10 cellular contexts compared by ENCODE assay signal in the genomic region with DNA sequence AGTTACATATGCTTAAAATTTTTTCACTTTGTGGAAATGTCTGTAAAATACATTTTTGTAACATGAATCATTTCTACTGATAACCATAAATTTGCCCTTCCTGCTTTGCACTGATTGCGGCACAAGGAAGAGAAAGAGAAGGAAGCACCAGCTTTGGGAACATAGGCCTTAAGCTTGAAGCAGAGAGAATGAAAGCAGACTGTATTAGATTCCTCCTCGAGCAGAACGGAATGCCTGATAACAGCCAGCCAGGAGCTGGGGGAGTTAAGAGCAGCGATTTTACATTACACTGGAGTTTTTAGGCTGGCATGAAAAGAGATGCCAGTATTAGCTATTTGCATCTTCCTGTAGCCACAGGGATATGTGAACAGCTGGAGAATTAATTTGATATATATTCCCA. TPM values are rescaled to one million over a fixed set of nuclear protein-coding genes. Genes with fewer than 3 reads are reported as not detected.
DNase-seq lines count a peak whose midpoint lies in the region; ATAC-seq, FAIRE-seq and TF ChIP-seq lines count a peak whose summit lies in the region.
"Had no signal": no experiment of that assay in that cellular context is flagged by ENCODE, and none has a peak within 500 bp of the region (broad histone marks: within the 10 kb centered on the region; RNA-seq: fewer than 3 reads in every experiment).

No MANE protein-coding gene starts in this region.

- intact Hi-C loops in colonic mucosa (cut with DNase I) (no loop called here), left colon (cut with DNase I, micrococcal nuclease) (no loop called here)

- peak overlapping the region in 1 of 2 donors; percentile 57 for H3K9ac ChIP-seq in colonic mucosa (ENCODE audit: low read depth in 2 of 2, low read length in 2 of 2)

- no peaks in the 10 kb centered on the region for H3K27me3 ChIP-seq in colonic mucosa
- no peaks in the 10 kb centered on the region for H3K27me3 ChIP-seq in small intestine (ENCODE audit: control insufficient read depth in 2 of 2, insufficient read depth in 2 of 2, low read length in 2 of 2)

- no peak for FAIRE-seq in small intestine (lab: Jason Lieb, UNC)
- FAIRE-seq in H54 (lab: Jason Lieb, UNC), result no peak

- no peak for TF ChIP-seq POLR2A in H54 (IDR thresholded peaks at IDR 0.05; ENCODE audit: low read depth, low read length)

- H3K27ac ChIP-seq in colonic mucosa, result peak overlapping the region; percentile 45
- peak overlapping the region in 1 of 2 donors; percentile 45 for H3K27ac ChIP-seq in small intestine (ENCODE audit: low read depth in 1 of 2, low read length in 1 of 2)

- DNase-seq in LHCN-M2 (ENCODE audit: low read depth) (peak; percentile 76), colonic mucosa (no peak), left colon (no peak), small intestine (peak; percentile 57), GM10266 (ENCODE audit: extremely low spot score) (no peak), NCI-H1105 treated with DMSO at 0.1 percent for 48 hours (lab: John Stamatoyannopoulos, UW) (no peak), H54 (ENCODE audit: insufficient read length, low spot score) (no peak)
- DNase-seq: effector CD4-positive, alpha-beta T cell; MV-4-11 had no signal

- WGBS in small intestine, 3 donors, result 9 to 37% (median 37%) methylated on average over 4 of the region's 4 CpGs

- no peaks in the 10 kb centered on the region for H3K9me3 ChIP-seq in colonic mucosa
- H3K9me3 ChIP-seq in small intestine (ENCODE audit: control insufficient read depth, low read depth), result no peaks in the 10 kb centered on the region

- H3K4me1 ChIP-seq in colonic mucosa (no peaks in the 10 kb centered on the region), small intestine (ENCODE audit: control insufficient read depth in 2 of 2, insufficient read depth in 1 of 2, low read depth in 1 of 2, low read length in 1 of 2) (no peaks in the 10 kb centered on the region)

- peak; percentile 87 for ATAC-seq in left colon
- ATAC-seq in GM21515 (IDR thresholded peaks at IDR 0.05; ENCODE audit: unreplicated experiment), result no peak

- TF ChIP-seq CTCF in colonic mucosa (IDR thresholded peaks at IDR 0.05), result no peak
- TF ChIP-seq CTCF in GM10266 (IDR thresholded peaks at IDR 0.05; ENCODE audit: control insufficient read depth, insufficient read depth, low read depth, missing control alignments), result no peak

- H3K4me3 ChIP-seq in colonic mucosa (no peak overlapping the region), small intestine (ENCODE audit: low read depth in 1 of 2, low read length in 2 of 2) (no peak overlapping the region)

- no peaks in the 10 kb centered on the region for H3K36me3 ChIP-seq in colonic mucosa
- H3K36me3 ChIP-seq in small intestine (ENCODE audit: control insufficient read depth in 2 of 2, insufficient read depth in 2 of 2, low read length in 2 of 2), result no peaks in the 10 kb centered on the region

RNA-seq across cellular contexts. Expression of a gene that starts 33.5 kb away (rescaled TPM):
- total RNA-seq in LHCN-M2 (2014; rRNA removed) (96.4 and 102 TPM in 2 replicates), colonic mucosa (10 to 100 TPM; 55.7 to 90.7 TPM), left colon (100 to 1,000 TPM in 1 of 2 donors, 10 to 100 TPM in 1; 67.7 to 105 TPM)
- polyA plus RNA-seq in LHCN-M2 (2012), result 159 TPM
- 10 to 100 TPM in 1 of 3 donors, 1 to 10 TPM in 1, under 1 TPM in 1; 0.89 to 17.4 (median 1.1) TPM for polyA plus RNA-seq in small intestine

Comparison
In these comparisons a context has a peak if more than half of its experiments do, and no peak if none do; other contexts are left out.
1. DNase-seq: peak in LHCN-M2 (single experiment) and small intestine (single experiment); none in colonic mucosa (single experiment), left colon (0 of 2), GM10266 (single experiment), NCI-H1105 treated with DMSO at 0.1 percent for 48 hours (single experiment) and H54 (single experiment).